Comparison of ENCODE assay signal across 9 cellular contexts in genomic region chrX:7941390-7942042, GRCh38. TPM values are rescaled to one million over a fixed set of nuclear protein-coding genes. Genes with fewer than 3 reads are reported as not detected.
DNase-seq lines count a peak whose midpoint lies in the region; ATAC-seq and TF ChIP-seq lines count a peak whose summit lies in the region.
"Had no signal": no experiment of that assay in that cellular context is flagged by ENCODE, and none has a peak within 500 bp of the region (broad histone marks: within the 10 kb centered on the region; RNA-seq: fewer than 3 reads in every experiment).

No MANE protein-coding gene starts in this region.

- H3K4me1 ChIP-seq in endodermal cell (ENCODE audit: control insufficient read depth, insufficient read depth, low read length) = no peaks in the 10 kb centered on the region
- H3K4me1 ChIP-seq in transverse colon = no peaks in the 10 kb centered on the region
- H3K4me1 ChIP-seq in effector memory CD4-positive, alpha-beta T cell (ENCODE audit: control insufficient read depth, insufficient read depth, low read length, poor library complexity, severe bottlenecking) = no peaks in the 10 kb centered on the region

- H3K27ac ChIP-seq in endodermal cell (ENCODE audit: low read depth, low read length) (no peak overlapping the region), transverse colon (no peak overlapping the region)
- no peak overlapping the region for H3K27ac ChIP-seq in effector memory CD4-positive, alpha-beta T cell (ENCODE audit: insufficient read depth, low read length, poor library complexity, severe bottlenecking)

- peak; percentile 3 for DNase-seq in activated CD4-positive, alpha-beta T cell treated with anti-CD3 and anti-CD28 coated beads for 36 hours
- DNase-seq in activated CD4-positive, alpha-beta T cell treated with anti-CD3 and anti-CD28 coated beads, Interleukin-2, amount 50 U/mL, for 1 hour = no peak
- peak; percentile 22 for DNase-seq in NCI-H1092 treated with DMSO at 0.1 percent for 48 hours (lab: John Stamatoyannopoulos, UW)
- peak; percentile 57 for DNase-seq in endodermal cell
- peak; percentile 12 for DNase-seq in transverse colon
- DNase-seq in islet precursor cell = no peak
- no peak for DNase-seq in effector memory CD4-positive, alpha-beta T cell

- no peaks in the 10 kb centered on the region for H3K36me3 Mint-ChIP-seq in activated CD4-positive, alpha-beta T cell treated with anti-CD3 and anti-CD28 coated beads for 36 hours (ENCODE audit: low read depth)
- no peaks in the 10 kb centered on the region for H3K36me3 Mint-ChIP-seq in endodermal cell (ENCODE audit: low read depth)

- H3K4me3 Mint-ChIP-seq in activated CD4-positive, alpha-beta T cell treated with anti-CD3 and anti-CD28 coated beads for 36 hours = no peak overlapping the region
- H3K4me3 Mint-ChIP-seq in endodermal cell = no peak overlapping the region

- no peak for TF ChIP-seq POLR2A in transverse colon (IDR thresholded peaks at IDR 0.05)

- H3K36me3 ChIP-seq in endodermal cell (ENCODE audit: control insufficient read depth, insufficient read depth, low read length) (no peaks in the 10 kb centered on the region), transverse colon (no peaks in the 10 kb centered on the region)
- H3K36me3 ChIP-seq in effector memory CD4-positive, alpha-beta T cell (ENCODE audit: control insufficient read depth, insufficient read depth, low read length) = no peaks in the 10 kb centered on the region

- H3K4me3 ChIP-seq in endodermal cell (ENCODE audit: low read length) = no peak overlapping the region
- no peak overlapping the region for H3K4me3 ChIP-seq in transverse colon
- H3K4me3 ChIP-seq in effector memory CD4-positive, alpha-beta T cell (ENCODE audit: insufficient read depth, low read depth, low read length, poor library complexity, severe bottlenecking) = no peak overlapping the region

- H3K27me3 Mint-ChIP-seq in activated CD4-positive, alpha-beta T cell treated with anti-CD3 and anti-CD28 coated beads for 36 hours = peaks cover under 1% of the 10 kb centered on the region
- no peaks in the 10 kb centered on the region for H3K27me3 Mint-ChIP-seq in endodermal cell (ENCODE audit: insufficient read depth)

- no peak for ATAC-seq in activated CD4-positive, alpha-beta T cell treated with anti-CD3 and anti-CD28 coated beads for 36 hours
- no peak for ATAC-seq in HG02763 (IDR thresholded peaks at IDR 0.05; ENCODE audit: unreplicated experiment)

- POLR2A ChIA-PET in activated CD4-positive, alpha-beta T cell treated with anti-CD3 and anti-CD28 coated beads for 36 hours (lab: Charles Lee) = no interaction called here

- no peaks in the 10 kb centered on the region for H3K4me1 Mint-ChIP-seq in activated CD4-positive, alpha-beta T cell treated with anti-CD3 and anti-CD28 coated beads for 36 hours
- peaks cover 10% of the 10 kb centered on the region for H3K4me1 Mint-ChIP-seq in endodermal cell

- intact Hi-C loops in activated CD4-positive, alpha-beta T cell treated with anti-CD3 and anti-CD28 coated beads for 36 hours (cut with DNase I, micrococcal nuclease) = no loop called here
- intact Hi-C loops in transverse colon (cut with DNase I; ENCODE audit: low total_unique reads) = no loop called here

- peak; percentile 79 for TF ChIP-seq CTCF in endodermal cell (conservative IDR thresholded peaks at IDR 0.05)
- TF ChIP-seq CTCF in transverse colon (IDR thresholded peaks at IDR 0.05) = peak in 1 of 5 experiments; percentile 6

- H3K27ac Mint-ChIP-seq in activated CD4-positive, alpha-beta T cell treated with anti-CD3 and anti-CD28 coated beads for 36 hours = no peak overlapping the region
- H3K27ac Mint-ChIP-seq in endodermal cell = no peak overlapping the region

- no peak overlapping the region for H3K9ac ChIP-seq in endodermal cell (ENCODE audit: extremely low read depth, low read length, poor library complexity, severe bottlenecking)

- no peak for TF ChIP-seq EP300 in transverse colon (IDR thresholded peaks at IDR 0.05; ENCODE audit: low read depth)

- H3K9me3 Mint-ChIP-seq in activated CD4-positive, alpha-beta T cell treated with anti-CD3 and anti-CD28 coated beads for 36 hours (ENCODE audit: low read depth) = no peaks in the 10 kb centered on the region
- H3K9me3 Mint-ChIP-seq in endodermal cell = no peaks in the 10 kb centered on the region

- WGBS in endodermal cell (ENCODE audit: insufficient coverage in 1 of 2, insufficient read length in 1 of 2), 2 experiments = 46 to 67% methylated on average over 1 to 3 of the region's 3 CpGs
- 13 to 60% methylated on average over 1 to 3 of the region's 3 CpGs for WGBS in transverse colon (ENCODE audit: low coverage in 1 of 2), 2 donors

- in situ Hi-C loops in transverse colon (cut with MboI; ENCODE audit: low pct_ligation_motif_present in 1 of 4, low pct_unique_long_range_greater_than_20kb in 1 of 4, low sequenced_read_pairs in 3 of 4) = no loop called here

- CTCF ChIA-PET in activated CD4-positive, alpha-beta T cell treated with anti-CD3 and anti-CD28 coated beads for 36 hours (lab: Charles Lee) = no interaction called here

- H3K9me3 ChIP-seq in endodermal cell (ENCODE audit: control insufficient read depth, low read length) (no peaks in the 10 kb centered on the region), transverse colon (no peaks in the 10 kb centered on the region)
- H3K9me3 ChIP-seq in effector memory CD4-positive, alpha-beta T cell (ENCODE audit: control insufficient read depth, low read length) = no peaks in the 10 kb centered on the region

- H3K27me3 ChIP-seq in endodermal cell (ENCODE audit: control insufficient read depth, insufficient read depth, low read length, poor library complexity, severe bottlenecking) (no peaks in the 10 kb centered on the region), transverse colon (no peaks in the 10 kb centered on the region)
- H3K27me3 ChIP-seq in effector memory CD4-positive, alpha-beta T cell (replicated peaks; ENCODE audit: control insufficient read depth, insufficient read depth, low read length, poor library complexity, severe bottlenecking) = no peaks in the 10 kb centered on the region

RNA-seq across cellular contexts. Expression of gene PNPLA4, which starts 14.3 kb away (rescaled TPM):
- total RNA-seq in activated CD4-positive, alpha-beta T cell treated with anti-CD3 and anti-CD28 coated beads for 36 hours = 10 to 100 TPM; 12.8 to 14.4 TPM
- total RNA-seq in endodermal cell (10 to 100 TPM; 21.8 to 24.4 TPM), transverse colon (10 to 100 TPM in 3 of 4 donors, under 1 TPM in 1; 0.75 to 26.8 (median 17.2) TPM)
- polyA plus RNA-seq in endodermal cell (2013, experiment 1 of 2) = 16.0 TPM
- polyA plus RNA-seq in endodermal cell (2013, experiment 2 of 2) = 13.0 TPM
- total RNA-seq: myocyte had no signal

Comparison
In these comparisons a context has a peak if more than half of its experiments do, and no peak if none do; other contexts are left out.
1. DNase-seq: peak in activated CD4-positive, alpha-beta T cell treated with anti-CD3 and anti-CD28 coated beads for 36 hours (single experiment), NCI-H1092 treated with DMSO at 0.1 percent for 48 hours (single experiment), endodermal cell (single experiment) and transverse colon (single experiment); none in activated CD4-positive, alpha-beta T cell treated with anti-CD3 and anti-CD28 coated beads, Interleukin-2, amount 50 U/mL, for 1 hour (single experiment), islet precursor cell (single experiment) and effector memory CD4-positive, alpha-beta T cell (0 of 3).